In genomic region chr9:38039907-38040682, GRCh38 we compare ENCODE assay signal across 13 cellular contexts. TPM values are rescaled to one million over a fixed set of nuclear protein-coding genes. Genes with fewer than 3 reads are reported as not detected.
DNase-seq lines count a peak whose midpoint lies in the region; ATAC-seq and TF ChIP-seq lines count a peak whose summit lies in the region.
"Had no signal": no experiment of that assay in that cellular context is flagged by ENCODE, and none has a peak within 500 bp of the region (broad histone marks: within the 10 kb centered on the region; RNA-seq: fewer than 3 reads in every experiment).

No MANE protein-coding gene starts in this region.

- no peak for TF ChIP-seq CTCF in HEK293 (tag by site-specific recombination; IDR thresholded peaks at IDR 0.05)
- TF ChIP-seq CTCF in Panc1 (IDR thresholded peaks at IDR 0.05), result no peak
- TF ChIP-seq CTCF in esophagus squamous epithelium (IDR thresholded peaks at IDR 0.05), result no peak
- no peak for TF ChIP-seq CTCF in smooth muscle cell (IDR thresholded peaks at IDR 0.05; ENCODE audit: borderline replicate concordance, insufficient read depth, poor library complexity, severe bottlenecking)

- H2AFZ ChIP-seq in smooth muscle cell (ENCODE audit: low read depth), result no peak overlapping the region

- ATAC-seq in Panc1, result no peak
- ATAC-seq in HG02623 (IDR thresholded peaks at IDR 0.05; ENCODE audit: unreplicated experiment), result no peak
- ATAC-seq in HG02973 (IDR thresholded peaks at IDR 0.05; ENCODE audit: unreplicated experiment), result no peak

- CTCF ChIA-PET in HEK293 (lab: Yijun Ruan, JAX) (no interaction called here), Panc1 (lab: Charles Lee) (no interaction called here)

- peaks cover 64% of the 10 kb centered on the region for H3K79me2 ChIP-seq in smooth muscle cell (ENCODE audit: low read depth)

- no peak overlapping the region for H3K27ac ChIP-seq in HEK293 (ENCODE audit: extremely low read depth, low read depth, low read length)
- peak overlapping the region; percentile 99 for H3K27ac ChIP-seq in Panc1 (ENCODE audit: low read length)
- peak overlapping the region; percentile 13 to 55 (median 52) for H3K27ac ChIP-seq in esophagus squamous epithelium
- H3K27ac ChIP-seq in smooth muscle cell (ENCODE audit: low read depth), result peak overlapping the region; percentile 96
- H3K27ac ChIP-seq: Peyer's patch, vagina had no signal

- H3K4me1 ChIP-seq in HEK293 (ENCODE audit: control insufficient read depth, insufficient read depth, low read length) (no peaks in the 10 kb centered on the region), Panc1 (ENCODE audit: control insufficient read depth, insufficient read depth, low read length) (peaks cover 97% of the 10 kb centered on the region), esophagus squamous epithelium (peaks cover 68 to 100% (median 89%) of the 10 kb centered on the region in 3 donors), smooth muscle cell (ENCODE audit: low read depth) (peaks cover 27% of the 10 kb centered on the region)

- H3K36me3 ChIP-seq in HEK293 (ENCODE audit: control insufficient read depth in 2 of 2, insufficient read depth in 1 of 2, low read length in 2 of 2) (peaks cover 0 to 10% of the 10 kb centered on the region in 2 experiments; a peak in 1 of 3 replicates), Panc1 (ENCODE audit: control insufficient read depth, insufficient read depth, low read length) (no peaks in the 10 kb centered on the region; the same call in 1 of the 2 replicates), esophagus squamous epithelium (no peaks in the 10 kb centered on the region), smooth muscle cell (ENCODE audit: low read depth) (no peaks in the 10 kb centered on the region)
- H3K36me3 ChIP-seq: Peyer's patch, vagina had no signal

- H3K9me3 ChIP-seq in HEK293 (ENCODE audit: control insufficient read depth, insufficient read depth, low read depth, low read length), result no peaks in the 10 kb centered on the region
- H3K9me3 ChIP-seq in Panc1 (ENCODE audit: control insufficient read depth, insufficient read depth, low read depth, low read length), result no peaks in the 10 kb centered on the region
- H3K9me3 ChIP-seq in esophagus squamous epithelium, result no peaks in the 10 kb centered on the region
- H3K9me3 ChIP-seq in smooth muscle cell (replicated peaks; ENCODE audit: low read depth), result no peaks in the 10 kb centered on the region
- H3K9me3 ChIP-seq: Peyer's patch, vagina had no signal

- in situ Hi-C loops in Panc1 (cut with HindIII; ENCODE audit: low pct_unique_long_range_greater_than_20kb, low sequenced_read_pairs), result no loop called here

- 69 to 83% methylated on average over 9 to 13 of the region's 21 CpGs for WGBS in esophagus squamous epithelium, 2 donors
- WGBS in smooth muscle cell (ENCODE audit: low lambda C conversion rate), result 71% methylated on average over 21 of the region's 21 CpGs

- H3F3A ChIP-seq in smooth muscle cell (ENCODE audit: low read depth), result peaks cover 17% of the 10 kb centered on the region

- H3K4me2 ChIP-seq in smooth muscle cell, result peak overlapping the region; percentile 37

- H3K27me3 ChIP-seq in Panc1 (ENCODE audit: control insufficient read depth, insufficient read depth, low read length) (no peaks in the 10 kb centered on the region), esophagus squamous epithelium (no peaks in the 10 kb centered on the region), smooth muscle cell (ENCODE audit: low read depth) (no peaks in the 10 kb centered on the region)
- H3K27me3 ChIP-seq: Peyer's patch, vagina had no signal

- TF ChIP-seq POLR2A in esophagus squamous epithelium (IDR thresholded peaks at IDR 0.05), result no peak

- intact Hi-C loops in Panc1 (cut with micrococcal nuclease; ENCODE audit: unreplicated experiment), result no loop called here
- intact Hi-C loops in esophagus squamous epithelium (cut with DNase I), result no loop called here

- H4K20me1 ChIP-seq in smooth muscle cell (ENCODE audit: low read depth), result peaks cover 83% of the 10 kb centered on the region

- no peak for DNase-seq in Panc1 (ENCODE audit: low read depth, low spot score)
- DNase-seq in esophagus squamous epithelium (lab: John Stamatoyannopoulos, UW), result no peak
- DNase-seq in smooth muscle cell (lab: John Stamatoyannopoulos, UW; ENCODE audit: unreplicated experiment), result no peak
- no peak for DNase-seq in dermis blood vessel endothelial cell
- DNase-seq: GOT3; NCI-H146; Peyer's patch; stimulated activated CD4-positive, alpha-beta T cell treated with anti-CD3 and anti-CD28 coated beads, Interleukin-4, amount 100 ng/mL, for 1 hour had no signal

- H3K4me3 ChIP-seq in HEK293 (ENCODE audit: low read depth, low read length), result no peak overlapping the region
- H3K4me3 ChIP-seq in Panc1 (ENCODE audit: low read depth in 2 of 2, low read length in 2 of 2), result no peak overlapping the region
- H3K4me3 ChIP-seq in esophagus squamous epithelium, result no peak overlapping the region
- H3K4me3 ChIP-seq in smooth muscle cell, result no peak overlapping the region
- H3K4me3 ChIP-seq: lung, Peyer's patch, vagina had no signal

- peak overlapping the region; percentile 48 for H3K9ac ChIP-seq in smooth muscle cell (ENCODE audit: low read depth)

- BruUV-seq in Panc1 (replicated peaks; lab: Mats Ljungman, UMichigan), result no TSS peak

- POLR2A ChIA-PET in HEK293 (lab: Yijun Ruan, JAX), result no interaction called here
- POLR2A ChIA-PET in Panc1 (lab: Charles Lee), result no interaction called here

TF ChIP-seq in HEK293, 187 proteins besides CTCF, POLR2A, EP300 and RAD21:
- TF ChIP-seq ZFHX2 (tag by site-specific recombination; conservative IDR thresholded peaks at IDR 0.05) (0 out of 2 replicates have a peak, but pooled peaks have one; percentile 24), ZNF624 (tag by site-specific recombination; IDR thresholded peaks at IDR 0.05) (no peak)

RNA-seq across cellular contexts. Expression of gene SHB, which starts 28.9 kb away (rescaled TPM):
- total RNA-seq in Panc1 (2021; ENCODE audit: unreplicated experiment) (59.9 TPM), esophagus squamous epithelium (10 to 100 TPM; 17.7 to 31.4 (median 24.2) TPM), smooth muscle cell (14.3 and 16.4 TPM in 2 replicates), dermis blood vessel endothelial cell (32.8 and 33.4 TPM in 2 replicates)
- 63.1 TPM for polyA plus RNA-seq in Panc1 (2012; ENCODE audit: insufficient read length)
- 32.4 and 35.0 TPM in 2 replicates for polyA plus RNA-seq in smooth muscle cell
